In genomic region chr11:66971483-66971882, GRCh38 we compare ENCODE assay signal across 16 cellular contexts. TPM values are rescaled to one million over a fixed set of nuclear protein-coding genes. Genes with fewer than 3 reads are reported as not detected.
DNase-seq lines count a peak whose midpoint lies in the region; ATAC-seq, FAIRE-seq and TF ChIP-seq lines count a peak whose summit lies in the region.
"Had no signal": no experiment of that assay in that cellular context is flagged by ENCODE, and none has a peak within 500 bp of the region (broad histone marks: within the 10 kb centered on the region; RNA-seq: fewer than 3 reads in every experiment).

No MANE protein-coding gene starts in this region.

- H3K4me2 ChIP-seq in GM12878 (ENCODE audit: control insufficient read depth, insufficient read depth) (no peak overlapping the region), keratinocyte (ENCODE audit: control insufficient read depth, extremely low read depth, insufficient read depth, low read depth, low read length) (peak overlapping the region; percentile 90)
- H3K4me2 ChIP-seq: KMS-11 had no signal

- H3K9ac ChIP-seq in GM12878 (ENCODE audit: control insufficient read depth, insufficient read depth, low read length) (no peak overlapping the region), keratinocyte (ENCODE audit: control insufficient read depth, extremely low read depth, insufficient read depth, low read length) (peak overlapping the region; percentile 74)
- H3K9ac ChIP-seq: KMS-11 had no signal

- dilution Hi-C loops in keratinocyte (cut with MboI; ENCODE audit: extremely low pct_ligation_motif_present, low sequenced_read_pairs): no loop called here

- H3K4me1 Mint-ChIP-seq in stimulated activated effector memory CD8-positive, alpha-beta T cell treated with anti-CD3 and anti-CD28 coated beads, Interleukin-12 subunit alpha, Interleukin-12 subunit beta, amount 100 ng/mL, for 72 hours: peaks cover 38% of the 10 kb centered on the region
- H3K4me1 Mint-ChIP-seq: memory B cell had no signal

- DNase-seq in HT1080 (ENCODE audit: low read depth): peak; percentile 23
- no peak for DNase-seq in GM12878 (ENCODE audit: low read depth, low spot score)
- no peak for DNase-seq in keratinocyte (ENCODE audit: low read depth, low spot score)
- DNase-seq in stimulated activated effector memory CD8-positive, alpha-beta T cell treated with anti-CD3 and anti-CD28 coated beads, Interleukin-12 subunit alpha, Interleukin-12 subunit beta, amount 100 ng/mL, for 72 hours (ENCODE audit: low spot score in 2 of 2): no peak
- DNase-seq in spleen: no peak
- no peak for DNase-seq in putamen (ENCODE audit: low spot score)
- no peak for DNase-seq in frontal cortex (ENCODE audit: low spot score in 2 of 2)
- DNase-seq: activated CD8-positive, alpha-beta T cell treated with anti-CD3 and anti-CD28 coated beads, Interleukin-2, amount 10 ng/mL, durations not matched to agents 7 days and 5 days; activated gamma-delta T cell treated with Interleukin-2 at 50 U/mL for 16 hours; NCI-H1694 treated with DMSO at 0.1 percent for 48 hours; NCI-H526 treated with DMSO at 0.1 percent for 48 hours had no signal

- H3K4me3 ChIP-seq in GM12878 (no peak overlapping the region), keratinocyte (ENCODE audit: control insufficient read depth in 2 of 3, extremely low read depth in 1 of 3, insufficient read depth in 2 of 3, low read depth in 1 of 3, low read length in 3 of 3) (no peak overlapping the region), spleen (no peak overlapping the region)
- H3K4me3 ChIP-seq: cardiac muscle cell had no signal

- no peak overlapping the region for H3K27ac ChIP-seq in GM12878 (ENCODE audit: control insufficient read depth, insufficient read depth)
- H3K27ac ChIP-seq in keratinocyte (ENCODE audit: control insufficient read depth, insufficient read depth, low read length): peak overlapping the region; percentile 96
- H3K27ac ChIP-seq in spleen: peak overlapping the region in 3 of 8 donors; percentile 47 to 55 (median 54)
- H3K27ac ChIP-seq: cardiac muscle cell, KMS-11 had no signal

- SMC1A ChIA-PET in GM12878 (lab: Charles Lee; ENCODE audit: uncharacterized antibody, unreplicated experiment): no interaction called here

- H2AFZ ChIP-seq in GM12878 (ENCODE audit: control insufficient read depth, low read depth, low read length): no peak overlapping the region
- H2AFZ ChIP-seq in keratinocyte (ENCODE audit: control insufficient read depth, low read length): peak overlapping the region; percentile 1

- H3K9me1 ChIP-seq in keratinocyte (ENCODE audit: control insufficient read depth, extremely low read depth, insufficient read depth, low read length): no peaks in the 10 kb centered on the region

- no peak overlapping the region for H3K4me3 Mint-ChIP-seq in stimulated activated effector memory CD8-positive, alpha-beta T cell treated with anti-CD3 and anti-CD28 coated beads, Interleukin-12 subunit alpha, Interleukin-12 subunit beta, amount 100 ng/mL, for 72 hours
- H3K4me3 Mint-ChIP-seq: activated CD8-positive, alpha-beta T cell treated with anti-CD3 and anti-CD28 coated beads, Interleukin-2, amount 10 ng/mL, durations not matched to agents 7 days and 5 days; memory B cell had no signal

- WGBS in GM12878 (ENCODE audit: insufficient coverage, insufficient replicate concordance, low lambda C conversion rate, missing lambda C conversion rate): 62% methylated on average over 2 of the region's 2 CpGs
- WGBS in spleen, 5 donors: 79 to 97% (median 93%) methylated on average over 1 to 2 of the region's 2 CpGs

- TF ChIP-seq RAD21 in GM12878 (IDR thresholded peaks at IDR 0.05; ENCODE audit: insufficient read depth, low read depth, low read length): no peak

- no peaks in the 10 kb centered on the region for H3K79me2 ChIP-seq in GM12878 (ENCODE audit: control insufficient read depth, insufficient read depth, low read length)
- H3K79me2 ChIP-seq in keratinocyte (ENCODE audit: control insufficient read depth, insufficient read depth, low read length): no peaks in the 10 kb centered on the region

- no peaks in the 10 kb centered on the region; a peak in 1 of 4 replicates for H3K27me3 ChIP-seq in GM12878 (replicated peaks in 1 of 2; ENCODE audit: control insufficient read depth in 2 of 2, insufficient read depth in 2 of 2, low read length in 1 of 2)
- no peaks in the 10 kb centered on the region for H3K27me3 ChIP-seq in keratinocyte (ENCODE audit: control insufficient read depth, extremely low read depth, insufficient read depth, low read length)
- H3K27me3 ChIP-seq in spleen (replicated peaks in 1 of 7): peaks cover 0 to 36% (median 0%) of the 10 kb centered on the region in 7 donors
- H3K27me3 ChIP-seq: cardiac muscle cell had no signal

- peak; percentile 31 for FAIRE-seq in GM12878 (lab: Jason Lieb, UNC)
- FAIRE-seq in keratinocyte (lab: Jason Lieb, UNC): no peak
- no peak for FAIRE-seq in frontal cortex (lab: Jason Lieb, UNC)
- FAIRE-seq: GM12891 had no signal

- RAD21 ChIA-PET in GM12878 (lab: Charles Lee; ENCODE audit: unreplicated experiment): no interaction called here

- H3K36me3 ChIP-seq in GM12878 (ENCODE audit: control insufficient read depth in 2 of 2, insufficient read depth in 2 of 2, low read length in 1 of 2) (no peaks in the 10 kb centered on the region), keratinocyte (ENCODE audit: control insufficient read depth in 2 of 2, extremely low read depth in 1 of 2, insufficient read depth in 2 of 2, low read length in 2 of 2) (no peaks in the 10 kb centered on the region), spleen (no peaks in the 10 kb centered on the region)
- H3K36me3 ChIP-seq: cardiac muscle cell had no signal

- TF ChIP-seq EP300 in GM12878 (IDR thresholded peaks at IDR 0.05; ENCODE audit: borderline replicate concordance in 1 of 2, control insufficient read depth in 1 of 2, low read depth in 2 of 2, low read length in 2 of 2): no peak

- no peaks in the 10 kb centered on the region for H3K9me3 ChIP-seq in GM12878 (replicated peaks; ENCODE audit: control insufficient read depth, insufficient read depth, low read length)
- no peaks in the 10 kb centered on the region for H3K9me3 ChIP-seq in keratinocyte (ENCODE audit: control insufficient read depth, low read depth, low read length)
- H3K9me3 ChIP-seq in spleen: no peaks in the 10 kb centered on the region

- no peak overlapping the region for H3K27ac Mint-ChIP-seq in stimulated activated effector memory CD8-positive, alpha-beta T cell treated with anti-CD3 and anti-CD28 coated beads, Interleukin-12 subunit alpha, Interleukin-12 subunit beta, amount 100 ng/mL, for 72 hours
- H3K27ac Mint-ChIP-seq: activated CD8-positive, alpha-beta T cell treated with anti-CD3 and anti-CD28 coated beads, Interleukin-2, amount 10 ng/mL, durations not matched to agents 7 days and 5 days; memory B cell had no signal

- H3K36me3 Mint-ChIP-seq in stimulated activated effector memory CD8-positive, alpha-beta T cell treated with anti-CD3 and anti-CD28 coated beads, Interleukin-12 subunit alpha, Interleukin-12 subunit beta, amount 100 ng/mL, for 72 hours: no peaks in the 10 kb centered on the region
- H3K36me3 Mint-ChIP-seq: memory B cell had no signal

- H3K9me3 Mint-ChIP-seq in stimulated activated effector memory CD8-positive, alpha-beta T cell treated with anti-CD3 and anti-CD28 coated beads, Interleukin-12 subunit alpha, Interleukin-12 subunit beta, amount 100 ng/mL, for 72 hours: no peaks in the 10 kb centered on the region

- ATAC-seq in GM12878 (no peak), HG03196 (IDR thresholded peaks at IDR 0.05; ENCODE audit: unreplicated experiment) (no peak)
- ATAC-seq in stimulated activated effector memory CD8-positive, alpha-beta T cell treated with anti-CD3 and anti-CD28 coated beads, Interleukin-12 subunit alpha, Interleukin-12 subunit beta, amount 100 ng/mL, for 72 hours: peak; percentile 25
- ATAC-seq: activated CD8-positive, alpha-beta T cell treated with anti-CD3 and anti-CD28 coated beads, Interleukin-2, amount 10 ng/mL, durations not matched to agents 7 days and 5 days had no signal

- H3K4me1 ChIP-seq in GM12878 (ENCODE audit: control insufficient read depth, insufficient read depth, low read length) (no peaks in the 10 kb centered on the region), keratinocyte (ENCODE audit: control insufficient read depth, extremely low read depth, insufficient read depth, low read length) (peaks cover 48% of the 10 kb centered on the region), spleen (peaks cover 0 to 14% (median 0%) of the 10 kb centered on the region in 6 donors)

- POLR2A ChIA-PET in GM12878 (lab: Charles Lee): no interaction called here

- BruUV-seq in GM12878 (replicated peaks; lab: Mats Ljungman, UMichigan): no TSS peak

- TF ChIP-seq POLR2A in GM12878 (IDR thresholded peaks at IDR 0.05; ENCODE audit: low read depth, low read length): no peak
- TF ChIP-seq POLR2A in spleen (IDR thresholded peaks at IDR 0.05): no peak

- CTCF ChIA-PET in GM12878 (lab: Yijun Ruan, JAX): interaction anchor here (1.1 kb wide), 1 partner anchor 8 kb away, joined by 3 read pairs; no protein-coding TSS in a partner anchor

- intact Hi-C loops in GM12878 (cut with micrococcal nuclease; ENCODE audit: unreplicated experiment): no loop called here
- intact Hi-C loops in spleen (cut with DNase I; ENCODE audit: low total_unique reads): no loop called here

- TF ChIP-seq CTCF in GM12878 (IDR thresholded peaks at IDR 0.05 in 2 of 3, conservative IDR thresholded peaks at IDR 0.05 in 1 of 3; ENCODE audit: control insufficient read depth in 2 of 3, extremely low read depth in 1 of 3, insufficient read depth in 1 of 3, low read depth in 3 of 3, low read length in 3 of 3): no peak
- TF ChIP-seq CTCF in keratinocyte (optimal IDR thresholded peaks at IDR 0.05 in 1 of 3, IDR thresholded peaks at IDR 0.05 in 1 of 3, conservative IDR thresholded peaks at IDR 0.05 in 1 of 3; ENCODE audit: extremely low read depth in 1 of 3, insufficient read depth in 2 of 3, low read length in 3 of 3): no peak
- no peak for TF ChIP-seq CTCF in spleen (IDR thresholded peaks at IDR 0.05 in 8 of 11, conservative IDR thresholded peaks at IDR 0.05 in 3 of 11)

- in situ Hi-C loops in GM12878 (cut with MboI): no loop called here

- no peaks in the 10 kb centered on the region for H4K20me1 ChIP-seq in GM12878 (ENCODE audit: control insufficient read depth, insufficient read depth)
- H4K20me1 ChIP-seq in keratinocyte (ENCODE audit: control insufficient read depth, extremely low read depth, insufficient read depth, low read length): no peaks in the 10 kb centered on the region

RNA-seq across cellular contexts. Expression of gene C11orf86, which starts 3.6 kb away (rescaled TPM):
- not detected in 2 replicates for total RNA-seq in HT1080 (2014; rRNA removed; shearing (Covaris generic))
- 0.14 TPM in 1 of 2 replicates, not detected in the other for polyA plus RNA-seq in HT1080 (2015; cell fraction: cytosol; rRNA removed)
- not detected in 2 replicates for polyA plus RNA-seq in HT1080 (2015; cell fraction: nucleus; rRNA removed)
- not detected in 2 replicates for total RNA-seq in GM12878 (2013; cell fraction: nucleolus; rRNA removed)
- total RNA-seq in GM12878 (2014; rRNA removed): not detected in 2 replicates
- total RNA-seq in GM12878 (2014; rRNA removed; fragmentation: Illumina TruSeq; extraction: Trizol): not detected in 2 replicates
- total RNA-seq in GM12878 (2021): not detected in 2 replicates
- not detected for polyA plus RNA-seq in GM12878 (2011; ENCODE audit: low read depth)
- not detected in 2 replicates for polyA plus RNA-seq in GM12878 (2011; rRNA removed)
- polyA plus RNA-seq in GM12878 (2011; cell fraction: cytosol; rRNA removed): not detected in 2 replicates
- not detected in 2 replicates for polyA plus RNA-seq in GM12878 (2011; cell fraction: nucleus; rRNA removed)
- not detected in 2 replicates for polyA plus RNA-seq in GM12878 (2012)
- polyA plus RNA-seq in GM12878 (2014; fragmentation: Illumina TruSeq; extraction: Trizol): not detected in 2 replicates
- polyA plus RNA-seq in GM12878 (2014; fragmentation: Nextera tagmentation; extraction: Ambion mirVana): not detected
- not detected in 2 replicates for polyA plus RNA-seq in GM12878 (2014; rRNA removed)
- not detected for polyA plus RNA-seq in GM12878 (2016; fragmentation: Nextera tagmentation; extraction: Ambion mirVana)
- polyA minus RNA-seq in GM12878 (2011; rRNA and poly(A)+ RNA removed): not detected in 2 replicates
- not detected in 2 replicates for polyA minus RNA-seq in GM12878 (2011; cell fraction: cytosol; rRNA and poly(A)+ RNA removed)
- polyA minus RNA-seq in GM12878 (2011; cell fraction: nucleus; rRNA and poly(A)+ RNA removed): not detected in 2 replicates
- not detected in 3 replicates for polyA plus RNA-seq in keratinocyte
- polyA plus RNA-seq in keratinocyte (2011; ENCODE audit: low read depth): not detected
- polyA plus RNA-seq in keratinocyte (2011; cell fraction: cytosol; rRNA removed): not detected in 2 replicates
- polyA plus RNA-seq in keratinocyte (2011; cell fraction: nucleus; rRNA removed): not detected in 2 replicates
- polyA plus RNA-seq in keratinocyte (2012; ENCODE audit: low replicate concordance): not detected in 2 replicates
- not detected in 3 replicates for polyA minus RNA-seq in keratinocyte
- not detected for polyA minus RNA-seq in keratinocyte (2011; cell fraction: cytosol; rRNA and poly(A)+ RNA removed)
- not detected in 2 replicates for polyA minus RNA-seq in keratinocyte (2011; cell fraction: nucleus; rRNA and poly(A)+ RNA removed)
- not detected for total RNA-seq in spleen
- polyA plus RNA-seq in spleen: under 1 TPM in 1 of 3 donors, not detected in 2; 0.13 TPM
- not detected for total RNA-seq in frontal cortex
- total RNA-seq: activated CD8-positive, alpha-beta T cell treated with anti-CD3 and anti-CD28 coated beads, Interleukin-2, amount 10 ng/mL, durations not matched to agents 7 days and 5 days; cardiac muscle cell had no signal
- polyA plus RNA-seq: cardiac muscle cell had no signal

RNA-seq across cellular contexts. Expression of gene PC, which starts 13.3 kb away (rescaled TPM):
- total RNA-seq in HT1080 (2014; rRNA removed; shearing (Covaris generic)): 9.8 and 14.9 TPM in 2 replicates
- polyA plus RNA-seq in HT1080 (2015; cell fraction: cytosol; rRNA removed): 7.3 and 10.8 TPM in 2 replicates
- 27.7 and 30.6 TPM in 2 replicates for polyA plus RNA-seq in HT1080 (2015; cell fraction: nucleus; rRNA removed)
- 0.38 and 0.49 TPM in 2 replicates for total RNA-seq in GM12878 (2013; cell fraction: nucleolus; rRNA removed)
- total RNA-seq in GM12878 (2014; rRNA removed): 3.8 and 4.7 TPM in 2 replicates
- total RNA-seq in GM12878 (2014; rRNA removed; fragmentation: Illumina TruSeq; extraction: Trizol): 2.0 and 2.7 TPM in 2 replicates
- 9.6 and 9.7 TPM in 2 replicates for total RNA-seq in GM12878 (2021)
- 2.6 TPM for polyA plus RNA-seq in GM12878 (2011; ENCODE audit: low read depth)
- polyA plus RNA-seq in GM12878 (2011; rRNA removed): 0.22 TPM in 1 of 2 replicates, not detected in the other
- 0.12 and 0.57 TPM in 2 replicates for polyA plus RNA-seq in GM12878 (2011; cell fraction: cytosol; rRNA removed)
- 0.34 and 0.79 TPM in 2 replicates for polyA plus RNA-seq in GM12878 (2011; cell fraction: nucleus; rRNA removed)
- polyA plus RNA-seq in GM12878 (2012): 5.8 and 6.1 TPM in 2 replicates
- polyA plus RNA-seq in GM12878 (2014; fragmentation: Illumina TruSeq; extraction: Trizol): 0.46 and 4.2 TPM in 2 replicates
- polyA plus RNA-seq in GM12878 (2014; fragmentation: Nextera tagmentation; extraction: Ambion mirVana): under 1 TPM; 0.26 to 0.79 TPM
- 4.7 and 5.0 TPM in 2 replicates for polyA plus RNA-seq in GM12878 (2014; rRNA removed)
- polyA plus RNA-seq in GM12878 (2016; fragmentation: Nextera tagmentation; extraction: Ambion mirVana): 10 to 100 TPM in 1 of 2 experiments, 1 to 10 TPM in 1; 9.5 to 10.3 TPM
- polyA minus RNA-seq in GM12878 (2011; rRNA and poly(A)+ RNA removed): 0.36 TPM in 1 of 2 replicates, not detected in the other
- 0.27 and 0.73 TPM in 2 replicates for polyA minus RNA-seq in GM12878 (2011; cell fraction: cytosol; rRNA and poly(A)+ RNA removed)
- 0.24 and 0.38 TPM in 2 replicates for polyA minus RNA-seq in GM12878 (2011; cell fraction: nucleus; rRNA and poly(A)+ RNA removed)
- polyA plus RNA-seq in keratinocyte: 13.3 to 23.2 TPM (median 17.0 TPM) in 3 replicates
- 6.8 TPM for polyA plus RNA-seq in keratinocyte (2011; ENCODE audit: low read depth)
- 6.1 and 15.8 TPM in 2 replicates for polyA plus RNA-seq in keratinocyte (2011; cell fraction: cytosol; rRNA removed)
- 41.2 and 55.4 TPM in 2 replicates for polyA plus RNA-seq in keratinocyte (2011; cell fraction: nucleus; rRNA removed)
- 9.4 and 43.5 TPM in 2 replicates for polyA plus RNA-seq in keratinocyte (2012; ENCODE audit: low replicate concordance)
- 25.0 to 87.4 TPM (median 26.8 TPM) in 3 replicates for polyA minus RNA-seq in keratinocyte
- polyA minus RNA-seq in keratinocyte (2011; cell fraction: cytosol; rRNA and poly(A)+ RNA removed): 40.7 TPM
- 43.2 and 49.5 TPM in 2 replicates for polyA minus RNA-seq in keratinocyte (2011; cell fraction: nucleus; rRNA and poly(A)+ RNA removed)
- total RNA-seq in spleen: 1 to 10 TPM; 3.4 to 8.8 (median 5.3) TPM
- polyA plus RNA-seq in spleen: 1 to 10 TPM; 4.6 to 6.8 (median 4.9) TPM
- 13.0 TPM for total RNA-seq in frontal cortex

RNA-seq across cellular contexts. Expression of gene SYT12, which starts 51.5 kb away (rescaled TPM):
- 0.03 TPM in 1 of 2 replicates, not detected in the other for total RNA-seq in HT1080 (2014; rRNA removed; shearing (Covaris generic))
- polyA plus RNA-seq in HT1080 (2015; cell fraction: cytosol; rRNA removed): 0.37 TPM in 1 of 2 replicates, not detected in the other
- polyA plus RNA-seq in HT1080 (2015; cell fraction: nucleus; rRNA removed): 0.03 and 0.16 TPM in 2 replicates
- 0.10 and 0.48 TPM in 2 replicates for total RNA-seq in GM12878 (2013; cell fraction: nucleolus; rRNA removed)
- total RNA-seq in GM12878 (2014; rRNA removed) (2.0 and 2.3 TPM in 2 replicates), GM12878 (2014; rRNA removed; fragmentation: Illumina TruSeq; extraction: Trizol) (0.78 and 1.1 TPM in 2 replicates), GM12878 (2021) (1.4 and 1.6 TPM in 2 replicates), spleen (not detected), frontal cortex (0.41 TPM)
- polyA plus RNA-seq in GM12878 (2011; ENCODE audit: low read depth): 0.14 TPM
- polyA plus RNA-seq in GM12878 (2011; rRNA removed) (not detected in 2 replicates), GM12878 (2014; fragmentation: Illumina TruSeq; extraction: Trizol) (0.06 and 0.65 TPM in 2 replicates), GM12878 (2014; fragmentation: Nextera tagmentation; extraction: Ambion mirVana) (under 1 TPM; 0.02 to 0.11 TPM), GM12878 (2014; rRNA removed) (1.3 and 1.4 TPM in 2 replicates), GM12878 (2016; fragmentation: Nextera tagmentation; extraction: Ambion mirVana) (under 1 TPM; 0.59 to 0.84 TPM), keratinocyte (0.05 to 0.09 TPM in 2 of 3 replicates, not detected in the other), spleen (under 1 TPM; 0.02 to 0.13 (median 0.05) TPM)
- polyA plus RNA-seq in GM12878 (2011; cell fraction: cytosol; rRNA removed): 0.01 and 0.02 TPM in 2 replicates
- 0.09 TPM in 1 of 2 replicates, not detected in the other for polyA plus RNA-seq in GM12878 (2011; cell fraction: nucleus; rRNA removed)
- 0.54 and 0.87 TPM in 2 replicates for polyA plus RNA-seq in GM12878 (2012)
- polyA minus RNA-seq in GM12878 (2011; rRNA and poly(A)+ RNA removed): 0.05 and 0.07 TPM in 2 replicates
- 0.21 TPM in 1 of 2 replicates, not detected in the other for polyA minus RNA-seq in GM12878 (2011; cell fraction: cytosol; rRNA and poly(A)+ RNA removed)
- polyA minus RNA-seq in GM12878 (2011; cell fraction: nucleus; rRNA and poly(A)+ RNA removed): 0.12 and 0.29 TPM in 2 replicates
- polyA plus RNA-seq in keratinocyte (2011; ENCODE audit: low read depth): not detected
- polyA plus RNA-seq in keratinocyte (2011; cell fraction: cytosol; rRNA removed): 0.01 and 0.02 TPM in 2 replicates
- 0.05 and 0.23 TPM in 2 replicates for polyA plus RNA-seq in keratinocyte (2011; cell fraction: nucleus; rRNA removed)
- polyA plus RNA-seq in keratinocyte (2012; ENCODE audit: low replicate concordance): 0.08 and 0.16 TPM in 2 replicates
- polyA minus RNA-seq in keratinocyte: 0.03 to 0.16 TPM (median 0.13 TPM) in 3 replicates
- 0.38 TPM for polyA minus RNA-seq in keratinocyte (2011; cell fraction: cytosol; rRNA and poly(A)+ RNA removed)
- polyA minus RNA-seq in keratinocyte (2011; cell fraction: nucleus; rRNA and poly(A)+ RNA removed): 0.11 and 0.16 TPM in 2 replicates
- total RNA-seq: activated CD8-positive, alpha-beta T cell treated with anti-CD3 and anti-CD28 coated beads, Interleukin-2, amount 10 ng/mL, durations not matched to agents 7 days and 5 days had no signal
- polyA plus RNA-seq: cardiac muscle cell had no signal
